In genomic region chr2:120907822-120908221, GRCh38 we compare ENCODE assay signal across 21 cellular contexts.
DNase-seq lines count a peak whose midpoint lies in the region; ATAC-seq and TF ChIP-seq lines count a peak whose summit lies in the region.
"Had no signal": no experiment of that assay in that cellular context is flagged by ENCODE, and none has a peak within 500 bp of the region (broad histone marks: within the 10 kb centered on the region; RNA-seq: fewer than 3 reads in every experiment).

No MANE protein-coding gene starts in this region.

- H3K9me2 ChIP-seq in HCT116 (ENCODE audit: insufficient read depth), result no peaks in the 10 kb centered on the region

- CTCF ChIA-PET in HCT116 (lab: Charles Lee), result no interaction called here

- H3K4me3 ChIP-seq in HCT116 (replicated peaks in 1 of 2; ENCODE audit: low read depth in 1 of 2, low read length in 2 of 2) (no peak overlapping the region), astrocyte of the spinal cord (ENCODE audit: low read depth, low read length) (no peak overlapping the region), lower lobe of right lung (no peak overlapping the region)
- H3K4me3 ChIP-seq: GM12878, upper lobe of left lung had no signal

- no peak overlapping the region for H2AFZ ChIP-seq in HCT116 (ENCODE audit: low read depth, low read length, poor library complexity, severe bottlenecking)

- POLR2A ChIA-PET in HCT116 (lab: Charles Lee), result no interaction called here

- TF ChIP-seq POLR2A in HCT116 (IDR thresholded peaks at IDR 0.05; ENCODE audit: borderline replicate concordance, extremely low read depth, insufficient read depth, insufficient read length), result no peak

- DNase-seq in ACHN, result peak; percentile 24
- no peak for DNase-seq in HCT116 (ENCODE audit: low read depth, low spot score)
- DNase-seq in astrocyte of the spinal cord (ENCODE audit: low read depth, low spot score), result no peak
- peak; percentile 27 for DNase-seq in lower lobe of right lung
- DNase-seq in kidney glomerular epithelial cell (lab: John Stamatoyannopoulos, UW), result no peak
- no peak for DNase-seq in NCI-H2196 treated with DMSO at 0.1 percent for 48 hours (lab: John Stamatoyannopoulos, UW; ENCODE audit: unreplicated experiment)
- no peak for DNase-seq in activated naive CD4-positive, alpha-beta T cell treated with anti-CD3 and anti-CD28 coated beads, Interleukin-2, amount 50 U/mL, for 16 hours
- DNase-seq: activated naive CD8-positive, alpha-beta T cell treated with anti-CD3 and anti-CD28 coated beads for 36 hours; central memory CD4-positive, alpha-beta T cell; COR-L47; effector memory CD8-positive, alpha-beta T cell; hypothalamus; kidney; NCI-H1092; retina; stimulated activated CD4-positive, alpha-beta T cell treated with anti-CD3 and anti-CD28 coated beads, Interleukin-15, amount 100 ng/mL, for 24 hours; stimulated activated naive CD8-positive, alpha-beta T cell treated with anti-CD3 and anti-CD28 coated beads, Interleukin-15, Interleukin-2, amounts not matched to agents 100 U/mL and 50 U/mL, for 24 hours; upper lobe of left lung had no signal

- RAD21 ChIA-PET in HCT116 (lab: Charles Lee; ENCODE audit: low non-redundant PET in 1 of 2, low total read pairs in 2 of 2, uncharacterized antibody in 2 of 2, unreplicated experiment in 2 of 2), result no interaction called here

- H3K27ac ChIP-seq in HCT116 (ENCODE audit: low read depth, low read length), result no peak overlapping the region
- no peak overlapping the region for H3K27ac ChIP-seq in lower lobe of right lung
- H3K27ac ChIP-seq: RWPE1, upper lobe of left lung had no signal

- H3K9ac ChIP-seq in HCT116 (ENCODE audit: low read length), result no peak overlapping the region

- peak; percentile 23; the same call in 1 of the 2 replicates for ATAC-seq in HCT116
- no peak for ATAC-seq in lower lobe of right lung
- ATAC-seq in GM18870 (IDR thresholded peaks at IDR 0.05; ENCODE audit: unreplicated experiment), result no peak
- ATAC-seq: effector memory CD8-positive, alpha-beta T cell; GM12878; stimulated activated naive CD8-positive, alpha-beta T cell treated with anti-CD3 and anti-CD28 coated beads, Interleukin-15, Interleukin-2, amounts not matched to agents 100 U/mL and 50 U/mL, for 24 hours had no signal

- H3K4me1 ChIP-seq in HCT116 (ENCODE audit: control insufficient read depth in 1 of 2, insufficient read depth in 2 of 2, low read length in 2 of 2) (peaks cover 22 to 25% of the 10 kb centered on the region in 2 experiments), lower lobe of right lung (peaks cover 5% of the 10 kb centered on the region)

- intact Hi-C loops in HCT116 (cut with micrococcal nuclease) (no loop called here), lower lobe of right lung (cut with DNase I) (no loop called here)

- TF ChIP-seq RAD21 in HCT116 (IDR thresholded peaks at IDR 0.05; ENCODE audit: low read depth), result peak; percentile 48

- H3K4me2 ChIP-seq in HCT116 (ENCODE audit: low read length), result no peak overlapping the region

- BruUV-seq in HCT116 (replicated peaks; lab: Mats Ljungman, UMichigan), result no TSS peak

- no peaks in the 10 kb centered on the region for H3K36me3 ChIP-seq in HCT116 (ENCODE audit: control insufficient read depth in 1 of 2, insufficient read depth in 2 of 2, low read length in 2 of 2)
- H3K36me3 ChIP-seq in lower lobe of right lung, result no peaks in the 10 kb centered on the region
- H3K36me3 ChIP-seq: upper lobe of left lung had no signal

- in situ Hi-C loops in ACHN (cut with HindIII; ENCODE audit: low pct_ligation_motif_present, low pct_unique_long_range_greater_than_20kb, low sequenced_read_pairs) (no loop called here), astrocyte of the spinal cord (cut with HindIII; ENCODE audit: low sequenced_read_pairs) (no loop called here)

- H3K79me2 ChIP-seq in HCT116 (ENCODE audit: insufficient read depth, low read length), result no peaks in the 10 kb centered on the region

- H4K20me1 ChIP-seq in HCT116 (ENCODE audit: insufficient read depth), result no peaks in the 10 kb centered on the region

- no peaks in the 10 kb centered on the region for H3K27me3 ChIP-seq in HCT116 (ENCODE audit: insufficient read depth, low read length)
- no peaks in the 10 kb centered on the region for H3K27me3 ChIP-seq in lower lobe of right lung (ENCODE audit: low read depth)
- H3K27me3 ChIP-seq: upper lobe of left lung had no signal

- no peaks in the 10 kb centered on the region for H3K9me3 ChIP-seq in HCT116 (ENCODE audit: control insufficient read depth in 1 of 2, insufficient read depth in 1 of 2, low read depth in 1 of 2, low read length in 2 of 2)
- H3K9me3 ChIP-seq in lower lobe of right lung, result no peaks in the 10 kb centered on the region
- H3K9me3 ChIP-seq: upper lobe of left lung had no signal

- TF ChIP-seq CTCF in HCT116 (IDR thresholded peaks at IDR 0.05 in 2 of 3, conservative IDR thresholded peaks at IDR 0.05 in 1 of 3; ENCODE audit: borderline replicate concordance in 1 of 3, insufficient read depth in 1 of 3, low read depth in 2 of 3, low read length in 2 of 3), result peak; percentile 38 to 47 (median 40); a peak in 4 of 6 replicates
- TF ChIP-seq CTCF in astrocyte of the spinal cord (IDR thresholded peaks at IDR 0.05; ENCODE audit: low read depth, low read length), result peak; percentile 22
- TF ChIP-seq CTCF in lower lobe of right lung (IDR thresholded peaks at IDR 0.05), result no peak

TF ChIP-seq in HCT116, 20 proteins besides CTCF, POLR2A, EP300 and RAD21:
- no peak for TF ChIP-seq SIN3A (IDR thresholded peaks at IDR 0.05; ENCODE audit: low read depth)
- TF ChIP-seq CEBPB (IDR thresholded peaks at IDR 0.05; ENCODE audit: low read depth), result no peak
- no peak for TF ChIP-seq TCF7L2 (IDR thresholded peaks at IDR 0.05; ENCODE audit: borderline replicate concordance, extremely low read depth, insufficient read depth, insufficient read length)
- no peak for TF ChIP-seq ZNF274 (IDR thresholded peaks at IDR 0.05; ENCODE audit: low read depth, low read length)
- no peak for TF ChIP-seq EGR1 (IDR thresholded peaks at IDR 0.05; ENCODE audit: low read depth)
- TF ChIP-seq SP1 (IDR thresholded peaks at IDR 0.05; ENCODE audit: low read depth), result no peak
- TF ChIP-seq MAX (IDR thresholded peaks at IDR 0.05), result no peak

Comparison
In these comparisons a context has a peak if more than half of its experiments do, and no peak if none do; other contexts are left out.
1. DNase-seq: peak in ACHN (single experiment) and lower lobe of right lung (single experiment); none in HCT116 (single experiment), astrocyte of the spinal cord (single experiment), kidney glomerular epithelial cell (single experiment), NCI-H2196 treated with DMSO at 0.1 percent for 48 hours (single experiment) and activated naive CD4-positive, alpha-beta T cell treated with anti-CD3 and anti-CD28 coated beads, Interleukin-2, amount 50 U/mL, for 16 hours (single experiment).